Comparison of ENCODE assay signal across 1 cellular context in the genomic region with DNA sequence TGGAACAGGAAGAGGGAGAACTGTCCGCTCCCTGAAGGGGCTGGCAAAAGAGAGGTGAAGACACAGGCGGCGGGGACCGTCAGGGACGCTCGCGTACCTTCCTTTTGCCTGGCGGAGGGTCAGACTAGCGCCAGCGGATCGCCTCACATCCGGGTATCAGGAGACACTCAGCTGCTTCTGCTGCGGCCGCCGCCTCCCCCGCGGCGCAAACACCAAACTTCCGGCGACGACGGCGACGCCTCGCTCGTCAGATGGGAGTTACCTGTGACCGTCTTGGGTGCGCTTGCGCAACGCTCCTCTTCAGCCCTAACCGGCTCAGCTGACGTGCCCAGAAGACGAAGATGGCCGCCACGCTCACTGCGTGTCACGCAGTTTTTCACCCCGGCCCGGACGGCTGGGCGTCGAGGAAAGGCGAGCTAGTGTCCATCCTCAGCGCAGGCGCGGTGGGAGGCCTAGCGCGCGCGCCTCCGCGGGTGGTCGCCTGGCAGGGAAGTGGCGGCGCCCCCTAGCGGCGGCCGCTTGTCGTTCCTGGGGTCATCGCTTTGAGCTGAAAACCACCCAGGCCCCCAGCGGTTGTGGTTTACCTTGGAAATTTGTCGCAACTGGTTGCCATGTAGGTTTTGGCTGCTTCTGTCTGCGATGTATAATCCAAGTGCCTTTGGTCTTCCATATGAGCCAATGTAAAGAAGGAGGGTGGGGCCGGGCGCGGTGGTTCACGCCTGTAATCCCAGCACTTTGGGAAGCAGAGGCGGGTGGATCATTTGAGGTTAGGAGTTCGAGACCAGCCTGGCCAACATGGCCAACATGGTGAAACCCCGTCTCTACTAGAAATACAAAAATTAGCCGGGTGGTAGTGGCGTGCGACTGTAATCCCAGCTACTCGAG.
TF ChIP-seq lines count a peak whose summit lies in the region.

A gene with protein sequence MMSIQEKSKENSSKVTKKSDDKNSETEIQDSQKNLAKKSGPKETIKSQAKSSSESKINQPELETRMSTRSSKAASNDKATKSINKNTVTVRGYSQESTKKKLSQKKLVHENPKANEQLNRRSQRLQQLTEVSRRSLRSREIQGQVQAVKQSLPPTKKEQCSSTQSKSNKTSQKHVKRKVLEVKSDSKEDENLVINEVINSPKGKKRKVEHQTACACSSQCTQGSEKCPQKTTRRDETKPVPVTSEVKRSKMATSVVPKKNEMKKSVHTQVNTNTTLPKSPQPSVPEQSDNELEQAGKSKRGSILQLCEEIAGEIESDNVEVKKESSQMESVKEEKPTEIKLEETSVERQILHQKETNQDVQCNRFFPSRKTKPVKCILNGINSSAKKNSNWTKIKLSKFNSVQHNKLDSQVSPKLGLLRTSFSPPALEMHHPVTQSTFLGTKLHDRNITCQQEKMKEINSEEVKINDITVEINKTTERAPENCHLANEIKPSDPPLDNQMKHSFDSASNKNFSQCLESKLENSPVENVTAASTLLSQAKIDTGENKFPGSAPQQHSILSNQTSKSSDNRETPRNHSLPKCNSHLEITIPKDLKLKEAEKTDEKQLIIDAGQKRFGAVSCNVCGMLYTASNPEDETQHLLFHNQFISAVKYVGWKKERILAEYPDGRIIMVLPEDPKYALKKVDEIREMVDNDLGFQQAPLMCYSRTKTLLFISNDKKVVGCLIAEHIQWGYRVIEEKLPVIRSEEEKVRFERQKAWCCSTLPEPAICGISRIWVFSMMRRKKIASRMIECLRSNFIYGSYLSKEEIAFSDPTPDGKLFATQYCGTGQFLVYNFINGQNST (minus strand): TSS at position 179 of the 885 bp plus-strand sequence. CDS start 25,861 bp downstream, outside the sequence.

TF ChIP-seq in K562, 482 proteins besides CTCF, POLR2A, EP300 and RAD21 (continued from another document and continues in another):
- TF ChIP-seq ZBTB33 (CRISPR knock-in tag; IDR thresholded peaks at IDR 0.05) (peak; percentile 67), TCF15 (CRISPR knock-in tag; IDR thresholded peaks at IDR 0.05) (no peak), HDAC1 (IDR thresholded peaks at IDR 0.05) (no peak; a peak in 1 of 4 replicates), KDM5B (IDR thresholded peaks at IDR 0.05; ENCODE audit: insufficient replicate concordance, low read depth, low read length) (peak; percentile 95), ASH1L (IDR thresholded peaks at IDR 0.05; ENCODE audit: borderline replicate concordance, low read depth, partially characterized antibody) (no peak), XRCC3 (IDR thresholded peaks at IDR 0.05) (no peak), NFE2 (IDR thresholded peaks at IDR 0.05; ENCODE audit: low read depth) (no peak), ZNF436 (CRISPR knock-in tag; IDR thresholded peaks at IDR 0.05) (no peak), E2F5 (CRISPR knock-in tag; IDR thresholded peaks at IDR 0.05) (no peak; the same call in 1 of the 2 replicates), ZFP1 (CRISPR knock-in tag; IDR thresholded peaks at IDR 0.05) (no peak), MED1 (CRISPR knock-in tag; IDR thresholded peaks at IDR 0.05; ENCODE audit: borderline replicate concordance) (no peak), MTA1 (IDR thresholded peaks at IDR 0.05; ENCODE audit: borderline replicate concordance) (peak; percentile 89), HNRNPL (IDR thresholded peaks at IDR 0.05; ENCODE audit: low read depth, low read length) (no peak), U2AF1 (optimal IDR thresholded peaks at IDR 0.05; ENCODE audit: low read depth, low read length) (peak; percentile 70), SETDB1 (IDR thresholded peaks at IDR 0.05; ENCODE audit: low read length) (peak; percentile 95), ZBTB26 (CRISPR knock-in tag; IDR thresholded peaks at IDR 0.05) (no peak), CCAR2 (IDR thresholded peaks at IDR 0.05; ENCODE audit: low read depth, low read length) (no peak), ELK1 (CRISPR knock-in tag; IDR thresholded peaks at IDR 0.05) (no peak), MXI1 (IDR thresholded peaks at IDR 0.05; ENCODE audit: low read depth, low read length) (peak; percentile 22; the same call in 1 of the 2 replicates), BMI1 (IDR thresholded peaks at IDR 0.05; ENCODE audit: low read length) (no peak), ZNF76 (CRISPR knock-in tag; IDR thresholded peaks at IDR 0.05; ENCODE audit: borderline replicate concordance) (no peak), ZNF589 (CRISPR knock-in tag; IDR thresholded peaks at IDR 0.05; ENCODE audit: low read depth) (0 out of 2 replicates have a peak, but pooled peaks have one; percentile 21), ZNF133 (CRISPR knock-in tag; IDR thresholded peaks at IDR 0.05) (no peak), ZNF121 (CRISPR knock-in tag; conservative IDR thresholded peaks at IDR 0.05) (no peak), SMARCA5 (IDR thresholded peaks at IDR 0.05) (peak; percentile 30), PRMT5 (CRISPR knock-in tag; IDR thresholded peaks at IDR 0.05) (no peak), DMBX1 (CRISPR knock-in tag; IDR thresholded peaks at IDR 0.05; ENCODE audit: borderline replicate concordance) (no peak), HCFC1 (IDR thresholded peaks at IDR 0.05; ENCODE audit: low read depth, low read length) (peak; percentile 54), ZNF23 (CRISPR knock-in tag; IDR thresholded peaks at IDR 0.05) (no peak), BHLHE40 (IDR thresholded peaks at IDR 0.05; ENCODE audit: low read length) (peak; percentile 46), TCF3 (CRISPR knock-in tag; IDR thresholded peaks at IDR 0.05) (peak; percentile 59), SREBF2 (CRISPR knock-in tag; IDR thresholded peaks at IDR 0.05) (no peak)
- TF ChIP-seq, protein P1, sequence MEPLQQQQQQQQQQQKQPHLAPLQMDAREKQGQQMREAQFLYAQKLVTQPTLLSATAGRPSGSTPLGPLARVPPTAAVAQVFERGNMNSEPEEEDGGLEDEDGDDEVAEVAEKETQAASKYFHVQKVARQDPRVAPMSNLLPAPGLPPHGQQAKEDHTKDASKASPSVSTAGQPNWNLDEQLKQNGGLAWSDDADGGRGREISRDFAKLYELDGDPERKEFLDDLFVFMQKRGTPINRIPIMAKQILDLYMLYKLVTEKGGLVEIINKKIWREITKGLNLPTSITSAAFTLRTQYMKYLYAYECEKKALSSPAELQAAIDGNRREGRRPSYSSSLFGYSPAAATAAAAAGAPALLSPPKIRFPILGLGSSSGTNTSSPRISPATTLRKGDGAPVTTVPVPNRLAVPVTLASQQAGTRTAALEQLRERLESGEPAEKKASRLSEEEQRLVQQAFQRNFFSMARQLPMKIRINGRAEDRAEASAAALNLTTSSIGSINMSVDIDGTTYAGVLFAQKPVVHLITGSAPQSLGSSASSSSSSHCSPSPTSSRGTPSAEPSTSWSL (CRISPR knock-in tag; IDR thresholded peaks at IDR 0.05; ENCODE audit: borderline replicate concordance) = no peak
- TF ChIP-seq, protein P2, sequence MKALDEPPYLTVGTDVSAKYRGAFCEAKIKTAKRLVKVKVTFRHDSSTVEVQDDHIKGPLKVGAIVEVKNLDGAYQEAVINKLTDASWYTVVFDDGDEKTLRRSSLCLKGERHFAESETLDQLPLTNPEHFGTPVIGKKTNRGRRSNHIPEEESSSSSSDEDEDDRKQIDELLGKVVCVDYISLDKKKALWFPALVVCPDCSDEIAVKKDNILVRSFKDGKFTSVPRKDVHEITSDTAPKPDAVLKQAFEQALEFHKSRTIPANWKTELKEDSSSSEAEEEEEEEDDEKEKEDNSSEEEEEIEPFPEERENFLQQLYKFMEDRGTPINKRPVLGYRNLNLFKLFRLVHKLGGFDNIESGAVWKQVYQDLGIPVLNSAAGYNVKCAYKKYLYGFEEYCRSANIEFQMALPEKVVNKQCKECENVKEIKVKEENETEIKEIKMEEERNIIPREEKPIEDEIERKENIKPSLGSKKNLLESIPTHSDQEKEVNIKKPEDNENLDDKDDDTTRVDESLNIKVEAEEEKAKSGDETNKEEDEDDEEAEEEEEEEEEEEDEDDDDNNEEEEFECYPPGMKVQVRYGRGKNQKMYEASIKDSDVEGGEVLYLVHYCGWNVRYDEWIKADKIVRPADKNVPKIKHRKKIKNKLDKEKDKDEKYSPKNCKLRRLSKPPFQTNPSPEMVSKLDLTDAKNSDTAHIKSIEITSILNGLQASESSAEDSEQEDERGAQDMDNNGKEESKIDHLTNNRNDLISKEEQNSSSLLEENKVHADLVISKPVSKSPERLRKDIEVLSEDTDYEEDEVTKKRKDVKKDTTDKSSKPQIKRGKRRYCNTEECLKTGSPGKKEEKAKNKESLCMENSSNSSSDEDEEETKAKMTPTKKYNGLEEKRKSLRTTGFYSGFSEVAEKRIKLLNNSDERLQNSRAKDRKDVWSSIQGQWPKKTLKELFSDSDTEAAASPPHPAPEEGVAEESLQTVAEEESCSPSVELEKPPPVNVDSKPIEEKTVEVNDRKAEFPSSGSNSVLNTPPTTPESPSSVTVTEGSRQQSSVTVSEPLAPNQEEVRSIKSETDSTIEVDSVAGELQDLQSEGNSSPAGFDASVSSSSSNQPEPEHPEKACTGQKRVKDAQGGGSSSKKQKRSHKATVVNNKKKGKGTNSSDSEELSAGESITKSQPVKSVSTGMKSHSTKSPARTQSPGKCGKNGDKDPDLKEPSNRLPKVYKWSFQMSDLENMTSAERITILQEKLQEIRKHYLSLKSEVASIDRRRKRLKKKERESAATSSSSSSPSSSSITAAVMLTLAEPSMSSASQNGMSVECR (CRISPR knock-in tag; IDR thresholded peaks at IDR 0.05) = peak; percentile 21; the same call in 1 of the 2 replicates
- TF ChIP-seq, protein P3, sequence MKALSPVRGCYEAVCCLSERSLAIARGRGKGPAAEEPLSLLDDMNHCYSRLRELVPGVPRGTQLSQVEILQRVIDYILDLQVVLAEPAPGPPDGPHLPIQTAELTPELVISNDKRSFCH (CRISPR knock-in tag; IDR thresholded peaks at IDR 0.05) = no peak
- TF ChIP-seq, protein P3 (tag; IDR thresholded peaks at IDR 0.05) = peak; percentile 44
